In the genomic region with DNA sequence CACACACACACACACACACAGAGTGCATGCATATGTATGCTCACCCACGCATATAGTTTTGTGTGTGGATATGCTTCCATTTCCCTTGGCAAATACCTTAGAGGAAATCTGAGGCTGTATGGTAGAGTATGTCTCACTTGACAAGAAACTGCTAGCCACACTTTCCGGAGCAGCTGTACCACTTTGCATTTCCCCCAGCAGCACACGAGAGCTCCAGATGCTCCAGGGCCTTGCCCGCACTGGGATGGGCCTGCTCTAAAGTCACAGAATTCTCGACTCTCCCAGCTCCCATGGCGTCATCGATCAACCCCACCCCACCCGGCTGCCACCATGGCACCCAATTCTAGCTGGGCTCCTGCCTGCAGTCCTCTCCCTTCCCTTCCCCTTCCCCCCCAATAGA, we compare ENCODE assay signal across 14 cellular contexts. TPM values are rescaled to one million over a fixed set of nuclear protein-coding genes. Genes with fewer than 3 reads are reported as not detected.
DNase-seq lines count a peak whose midpoint lies in the region; ATAC-seq and TF ChIP-seq lines count a peak whose summit lies in the region.
"Had no signal": no experiment of that assay in that cellular context is flagged by ENCODE, and none has a peak within 500 bp of the region (broad histone marks: within the 10 kb centered on the region; RNA-seq: fewer than 3 reads in every experiment).

No MANE protein-coding gene starts in this region.

- H4K20me1 ChIP-seq in Karpas-422 (ENCODE audit: insufficient read depth, low read depth, low read length): no peaks in the 10 kb centered on the region

- H2AFZ ChIP-seq in Karpas-422 (ENCODE audit: low read length): no peak overlapping the region

- H3K27me3 ChIP-seq in Karpas-422 (ENCODE audit: low read length): no peaks in the 10 kb centered on the region
- no peaks in the 10 kb centered on the region for H3K27me3 ChIP-seq in RWPE2 (ENCODE audit: insufficient read depth, poor library complexity, severe bottlenecking)
- no peaks in the 10 kb centered on the region for H3K27me3 ChIP-seq in WERI-Rb-1 (ENCODE audit: insufficient read depth, low read depth, severe bottlenecking)
- H3K27me3 ChIP-seq: BE2C had no signal

- H3K4me3 ChIP-seq in Karpas-422 (ENCODE audit: low read length) (peak overlapping the region; percentile 50), RWPE2 (ENCODE audit: severe bottlenecking) (no peak overlapping the region), WERI-Rb-1 (ENCODE audit: low read depth, low read length) (no peak overlapping the region)

- peak overlapping the region; percentile 35 for H3K27ac Mint-ChIP-seq in glutamatergic neuron (ENCODE audit: unreplicated experiment)
- H3K27ac Mint-ChIP-seq: H9 had no signal

- H3K27ac ChIP-seq in Karpas-422 (ENCODE audit: low read length) (peak overlapping the region; percentile 98), RWPE2 (ENCODE audit: poor library complexity, severe bottlenecking) (no peak overlapping the region), substantia nigra (ENCODE audit: low read depth, low read length, poor library complexity, severe bottlenecking) (peak overlapping the region; percentile 100), WERI-Rb-1 (no peak overlapping the region)

- H3K4me1 ChIP-seq in Karpas-422 (ENCODE audit: low read length): peaks cover 100% of the 10 kb centered on the region
- H3K4me1 ChIP-seq in RWPE2 (ENCODE audit: insufficient read depth, poor library complexity, severe bottlenecking): peaks cover 4% of the 10 kb centered on the region

- DNase-seq in Karpas-422 (peak; percentile 94), RWPE2 (ENCODE audit: low spot score) (peak; percentile 32), glutamatergic neuron (no peak), substantia nigra (lab: John Stamatoyannopoulos, UW) (peak in 3 of 49 donors; percentile 27 to 42 (median 31)), cerebellar cortex (ENCODE audit: low spot score) (no peak), WERI-Rb-1 (no peak)
- DNase-seq: BE2C, H9, NCI-H1436, NCI-H2081 treated with DMSO at 0.1 percent for 48 hours, NCI-H226, NCI-H69 had no signal

- no peak for TF ChIP-seq CTCF in RWPE2 (IDR thresholded peaks at IDR 0.05; ENCODE audit: poor library complexity, severe bottlenecking)
- no peak for TF ChIP-seq CTCF in glutamatergic neuron (IDR thresholded peaks at IDR 0.05; ENCODE audit: partially characterized antibody, unreplicated experiment)
- no peak for TF ChIP-seq CTCF in WERI-Rb-1 (IDR thresholded peaks at IDR 0.05; ENCODE audit: low read depth, low read length)

- peaks cover 5% of the 10 kb centered on the region for H3K27me3 Mint-ChIP-seq in glutamatergic neuron (ENCODE audit: unreplicated experiment)

- H3K36me3 Mint-ChIP-seq in glutamatergic neuron (ENCODE audit: unreplicated experiment): peaks cover 11% of the 10 kb centered on the region

- ATAC-seq in RWPE2 (ENCODE audit: low read depth) (no peak), GM18870 (IDR thresholded peaks at IDR 0.05; ENCODE audit: unreplicated experiment) (no peak)
- ATAC-seq: Right ventricle myocardium inferior had no signal

- no peaks in the 10 kb centered on the region for H3K9me2 ChIP-seq in Karpas-422 (replicated peaks; ENCODE audit: insufficient read depth, low read length)

- H3K36me3 ChIP-seq in Karpas-422 (ENCODE audit: insufficient read depth, low read length) (peaks cover 3% of the 10 kb centered on the region; the same call in 1 of the 2 replicates), RWPE2 (ENCODE audit: low read depth) (no peaks in the 10 kb centered on the region), WERI-Rb-1 (no peaks in the 10 kb centered on the region)
- H3K36me3 ChIP-seq: BE2C had no signal

- H3K4me3 Mint-ChIP-seq in glutamatergic neuron (ENCODE audit: unreplicated experiment): no peak overlapping the region
- H3K4me3 Mint-ChIP-seq: H9 had no signal

- H3K4me1 Mint-ChIP-seq in glutamatergic neuron (ENCODE audit: low read depth, unreplicated experiment): peaks cover 13% of the 10 kb centered on the region

- no peaks in the 10 kb centered on the region for H3K9me3 ChIP-seq in Karpas-422 (ENCODE audit: low read length)
- no peaks in the 10 kb centered on the region for H3K9me3 ChIP-seq in RWPE2 (ENCODE audit: severe bottlenecking)
- no peaks in the 10 kb centered on the region for H3K9me3 ChIP-seq in WERI-Rb-1 (ENCODE audit: severe bottlenecking)
- H3K9me3 ChIP-seq: BE2C had no signal

- peak overlapping the region; percentile 69 for H3K9ac ChIP-seq in Karpas-422 (ENCODE audit: low read length)

- peak overlapping the region; percentile 83 for H3K4me2 ChIP-seq in Karpas-422 (ENCODE audit: low read depth, low read length, poor library complexity, severe bottlenecking)

- peaks cover 61% of the 10 kb centered on the region for H3K79me2 ChIP-seq in Karpas-422 (ENCODE audit: low read length)

- peaks cover 10% of the 10 kb centered on the region for H3K9me3 Mint-ChIP-seq in glutamatergic neuron (ENCODE audit: unreplicated experiment)

RNA-seq across cellular contexts. Expression of a gene that starts 21.9 kb away (rescaled TPM):
- total RNA-seq in Karpas-422 (2014; rRNA removed; shearing (Covaris generic); ENCODE audit: low replicate concordance): 40.1 and 56.1 TPM in 2 replicates
- 17.6 TPM for total RNA-seq in glutamatergic neuron (ENCODE audit: unreplicated experiment)

Comparison
In these comparisons a context has a peak if more than half of its experiments do, and no peak if none do; other contexts are left out.
1. DNase-seq: peak in Karpas-422 (single experiment) and RWPE2 (single experiment); none in glutamatergic neuron (single experiment), cerebellar cortex (single experiment) and WERI-Rb-1 (single experiment).
2. H3K27ac ChIP-seq: peak in Karpas-422 (single experiment) and substantia nigra (single experiment); none in RWPE2 (single experiment) and WERI-Rb-1 (single experiment).